In the genomic region with DNA sequence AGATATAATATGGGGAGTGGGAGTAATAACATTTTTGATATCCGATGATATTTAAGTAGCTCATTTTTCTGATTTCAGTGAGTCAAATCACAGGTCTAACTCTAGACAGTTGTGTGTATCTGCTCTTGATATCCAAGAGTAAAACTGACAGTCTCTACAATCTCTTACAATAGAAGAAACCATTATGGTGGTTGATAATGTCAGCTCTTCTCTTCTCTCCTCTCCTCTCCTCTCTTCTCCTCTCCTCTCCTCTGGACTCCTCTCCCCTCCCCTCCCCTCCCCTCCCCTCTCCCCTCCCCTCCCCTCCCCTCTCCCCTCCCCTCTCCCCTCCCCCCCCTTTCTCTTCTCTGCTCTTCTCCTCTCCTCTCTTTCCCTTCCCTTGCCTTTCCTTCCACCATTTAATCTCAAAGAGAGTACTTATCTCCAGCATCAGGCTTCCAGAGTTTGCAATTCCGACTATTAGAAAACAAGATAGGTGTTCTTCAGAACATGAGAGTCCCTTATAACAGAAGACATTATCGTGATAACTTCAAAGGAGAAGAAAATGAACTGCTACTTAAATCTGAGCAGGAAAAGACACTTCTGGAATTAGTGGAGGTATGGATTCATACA, we compare ENCODE assay signal across 34 cellular contexts. TPM values are rescaled to one million over a fixed set of nuclear protein-coding genes. Genes with fewer than 3 reads are reported as not detected.
"Had no signal": no experiment of that assay in that cellular context is flagged by ENCODE, and none has a peak within 500 bp of the region (broad histone marks: within the 10 kb centered on the region; RNA-seq: fewer than 3 reads in every experiment).

No MANE protein-coding gene starts in this region.

- FAIRE-seq: astrocyte, bronchial epithelial cell had no signal

- H3K9me3 ChIP-seq: esophagus muscularis mucosa, gastroesophageal sphincter, heart right ventricle had no signal

- H3K4me3 ChIP-seq: coronary artery, esophagus muscularis mucosa, gastroesophageal sphincter, heart right ventricle had no signal

- H3K27me3 ChIP-seq: brain microvascular endothelial cell, esophagus muscularis mucosa, gastroesophageal sphincter had no signal

- H3K4me1 ChIP-seq: esophagus muscularis mucosa, gastroesophageal sphincter had no signal

- H3K27ac ChIP-seq: brain microvascular endothelial cell, coronary artery, esophagus muscularis mucosa, gastroesophageal sphincter, heart right ventricle, WERI-Rb-1 had no signal

- ATAC-seq: activated CD4-positive, CD25-positive, alpha-beta regulatory T cell treated with anti-CD3 and anti-CD28 coated beads, Interleukin-2, amount 50 U/mL, for 24 hours; activated CD8-positive, alpha-beta T cell treated with anti-CD3 and anti-CD28 coated beads for 36 hours; activated T-cell treated with anti-CD3 and anti-CD28 coated beads, Interleukin-2, amount 50 U/mL, for 4 hours; activated T-helper 17 cell treated with anti-CD3 and anti-CD28 coated beads, Interleukin-2, amount 50 U/mL, for 72 hours; effector memory CD8-positive, alpha-beta T cell; gastroesophageal sphincter; heart right ventricle; T-helper 17 cell had no signal

- H3K36me3 ChIP-seq: brain microvascular endothelial cell, esophagus muscularis mucosa, gastroesophageal sphincter, heart right ventricle, WERI-Rb-1 had no signal

- DNase-seq: activated B cell treated with CpG ODN at 0.5 μM for 24 hours; activated CD4-positive, alpha-beta T cell treated with anti-CD3 and anti-CD28 coated beads for 48 hours; activated CD4-positive, alpha-beta T cell treated with anti-CD3 and anti-CD28 coated beads, Interleukin-2, amount 50 U/mL, for 1 hour; activated CD4-positive, alpha-beta T cell treated with anti-CD3 and anti-CD28 coated beads, Interleukin-2, amount 50 U/mL, for 48 hours; activated CD8-positive, alpha-beta memory T cell treated with anti-CD3 and anti-CD28 coated beads for 24 hours; activated CD8-positive, alpha-beta T cell treated with anti-CD3 and anti-CD28 coated beads for 36 hours; activated effector memory CD4-positive, alpha-beta T cell treated with Interleukin-2 at 50 U/mL for 16 hours; activated gamma-delta T cell treated with Interleukin-2 at 50 U/mL for 16 hours; activated naive CD4-positive, alpha-beta T cell treated with anti-CD3 and anti-CD28 coated beads, Interleukin-2, amount 50 U/mL, for 16 hours; activated naive CD4-positive, alpha-beta T cell treated with Interleukin-2 at 50 U/mL for 16 hours; activated T-cell treated with anti-CD3 and anti-CD28 coated beads, Interleukin-2, amount 50 U/mL, for 4 hours; amniotic stem cell; anterior cingulate cortex; brain microvascular endothelial cell; dermis blood vessel endothelial cell; effector CD4-positive, alpha-beta T cell; effector memory CD8-positive, alpha-beta T cell; erythroblast; foreskin melanocyte; heart right ventricle; T-helper 17 cell; T1000; WERI-Rb-1 had no signal

RNA-seq across cellular contexts. Expression of a gene that starts 6.2 kb away (rescaled TPM):
- total RNA-seq: activated B cell treated with CpG ODN at 0.5 μM for 24 hours; activated CD8-positive, alpha-beta T cell treated with anti-CD3 and anti-CD28 coated beads for 36 hours; activated T-helper 17 cell treated with anti-CD3 and anti-CD28 coated beads, Interleukin-2, amount 50 U/mL, for 72 hours; astrocyte; bronchial epithelial cell; cerebellum; dermis blood vessel endothelial cell; esophagus muscularis mucosa; glomerular endothelial cell; T-helper 17 cell had no signal

RNA-seq across cellular contexts. Expression of a gene that starts 43.6 kb away (rescaled TPM):
- total RNA-seq: activated B cell treated with CpG ODN at 0.5 μM for 24 hours; activated CD8-positive, alpha-beta T cell treated with anti-CD3 and anti-CD28 coated beads for 36 hours; activated T-cell treated with anti-CD3 and anti-CD28 coated beads, Interleukin-2, amount 50 U/mL, for 4 hours; activated T-helper 17 cell treated with anti-CD3 and anti-CD28 coated beads, Interleukin-2, amount 50 U/mL, for 72 hours; astrocyte; bronchial epithelial cell; cardiac septum; cerebellum; dermis blood vessel endothelial cell; esophagus muscularis mucosa; gastroesophageal sphincter; glomerular endothelial cell; heart right ventricle; T-helper 17 cell had no signal
- polyA plus RNA-seq: adipose tissue, heart right ventricle had no signal
